In genomic region chrX:71547339-71547738, GRCh38 we compare ENCODE assay signal across 18 cellular contexts. TPM values are rescaled to one million over a fixed set of nuclear protein-coding genes. Genes with fewer than 3 reads are reported as not detected.
A peak's percentile ranks its signal among the peaks of the same experiment; 100 is the strongest.
DNase-seq lines count a peak whose midpoint lies in the region; ATAC-seq, FAIRE-seq and TF ChIP-seq lines count a peak whose summit lies in the region.
"Had no signal": no experiment of that assay in that cellular context is flagged by ENCODE, and none has a peak within 500 bp of the region (broad histone marks: within the 10 kb centered on the region; RNA-seq: fewer than 3 reads in every experiment).

No MANE protein-coding gene starts in this region.

- dilution Hi-C loops in endothelial cell of umbilical vein (cut with MboI; ENCODE audit: extremely low pct_ligation_motif_present, low sequenced_read_pairs) = no loop called here

- no peaks in the 10 kb centered on the region for H3K9me3 Mint-ChIP-seq in stimulated activated naive CD8-positive, alpha-beta T cell treated with anti-CD3 and anti-CD28 coated beads, Interleukin-15, Interleukin-2, amounts not matched to agents 100 ng/mL and 50 ng/mL, for 24 hours
- no peaks in the 10 kb centered on the region for H3K9me3 Mint-ChIP-seq in stimulated activated naive CD8-positive, alpha-beta T cell treated with anti-CD3 and anti-CD28 coated beads, Interleukin-15, amount 100 ng/mL, for 72 hours

- peak overlapping the region; percentile 71 for H3K27ac Mint-ChIP-seq in stimulated activated naive CD8-positive, alpha-beta T cell treated with anti-CD3 and anti-CD28 coated beads, Interleukin-15, Interleukin-2, amounts not matched to agents 100 ng/mL and 50 ng/mL, for 24 hours
- H3K27ac Mint-ChIP-seq in stimulated activated naive CD8-positive, alpha-beta T cell treated with anti-CD3 and anti-CD28 coated beads, Interleukin-15, amount 100 ng/mL, for 72 hours = no peak overlapping the region

- H3K9me1 ChIP-seq in endothelial cell of umbilical vein (replicated peaks; ENCODE audit: control insufficient read depth, extremely low read depth, insufficient read depth, low read length) = peaks cover 2% of the 10 kb centered on the region

- H3K9me2 ChIP-seq in OCI-LY7 (ENCODE audit: insufficient read depth, low read length) = no peaks in the 10 kb centered on the region
- H3K9me2 ChIP-seq: SK-N-SH had no signal

- peaks cover 75% of the 10 kb centered on the region for H3K36me3 Mint-ChIP-seq in stimulated activated naive CD8-positive, alpha-beta T cell treated with anti-CD3 and anti-CD28 coated beads, Interleukin-15, Interleukin-2, amounts not matched to agents 100 ng/mL and 50 ng/mL, for 24 hours (ENCODE audit: low read depth)

- no peak for TF ChIP-seq POLR2A in endothelial cell of umbilical vein (IDR thresholded peaks at IDR 0.05; ENCODE audit: low read depth, low read length)

- H3K27me3 Mint-ChIP-seq in stimulated activated naive CD8-positive, alpha-beta T cell treated with anti-CD3 and anti-CD28 coated beads, Interleukin-15, Interleukin-2, amounts not matched to agents 100 ng/mL and 50 ng/mL, for 24 hours = no peaks in the 10 kb centered on the region
- H3K27me3 Mint-ChIP-seq in stimulated activated naive CD8-positive, alpha-beta T cell treated with anti-CD3 and anti-CD28 coated beads, Interleukin-15, amount 100 ng/mL, for 72 hours = no peaks in the 10 kb centered on the region

- no peak for DNase-seq in stimulated activated naive CD8-positive, alpha-beta T cell treated with anti-CD3 and anti-CD28 coated beads, Interleukin-15, amount 100 ng/mL, for 72 hours
- no peak for DNase-seq in OCI-LY7 (ENCODE audit: low spot score)
- no peak for DNase-seq in endothelial cell of umbilical vein (ENCODE audit: low read depth, low spot score)
- no peak for DNase-seq in SJCRH30
- DNase-seq in iPS-NIHi11 (ENCODE audit: low spot score) = no peak
- DNase-seq: ACHN, Caco-2, NCI-H1048, NCI-H1436 treated with DMSO at 0.1 percent for 48 hours, NCI-H2081, NCI-H510A treated with DMSO at 0.1 percent for 48 hours, Peyer's patch, SK-N-SH had no signal

- no peak for FAIRE-seq in endothelial cell of umbilical vein (lab: Jason Lieb, UNC)

- TSS peak; percentile 16 for BruUV-seq in OCI-LY7 (replicated peaks; lab: Mats Ljungman, UMichigan)
- TSS peak; percentile 3 for BruUV-seq in endothelial cell of umbilical vein (replicated peaks; lab: Mats Ljungman, UMichigan)

- no peak overlapping the region for H3K4me3 Mint-ChIP-seq in stimulated activated naive CD8-positive, alpha-beta T cell treated with anti-CD3 and anti-CD28 coated beads, Interleukin-15, Interleukin-2, amounts not matched to agents 100 ng/mL and 50 ng/mL, for 24 hours
- no peak overlapping the region for H3K4me3 Mint-ChIP-seq in stimulated activated naive CD8-positive, alpha-beta T cell treated with anti-CD3 and anti-CD28 coated beads, Interleukin-15, amount 100 ng/mL, for 72 hours

- H3K9ac ChIP-seq in endothelial cell of umbilical vein (replicated peaks; ENCODE audit: extremely low read depth, insufficient read depth, low read length) = no peak overlapping the region
- H3K9ac ChIP-seq: KMS-11, SK-N-SH had no signal

- POLR2A ChIA-PET in OCI-LY7 (lab: Charles Lee) (no interaction called here), endothelial cell of umbilical vein (lab: Charles Lee) (no interaction called here)

- H3K4me1 ChIP-seq in OCI-LY7 (ENCODE audit: insufficient read depth, low read length, poor library complexity, severe bottlenecking) = peaks cover 7% of the 10 kb centered on the region
- H3K4me1 ChIP-seq in endothelial cell of umbilical vein (ENCODE audit: control insufficient read depth, extremely low read depth, insufficient read depth, low read length) = peaks cover 12% of the 10 kb centered on the region
- H3K4me1 ChIP-seq in SJCRH30 = peaks cover 8% of the 10 kb centered on the region
- H3K4me1 ChIP-seq: Caco-2 had no signal

- H3K79me2 ChIP-seq in OCI-LY7 (ENCODE audit: insufficient read depth, low read depth, low read length) (peaks cover 44% of the 10 kb centered on the region), endothelial cell of umbilical vein (ENCODE audit: control insufficient read depth, insufficient read depth, low read length) (peaks cover 65% of the 10 kb centered on the region)

- H3K36me3 ChIP-seq in OCI-LY7 (ENCODE audit: insufficient read depth, low read length) (peaks cover 91% of the 10 kb centered on the region), endothelial cell of umbilical vein (ENCODE audit: control insufficient read depth in 2 of 2, extremely low read depth in 1 of 2, insufficient read depth in 2 of 2, low read length in 2 of 2) (peaks cover 10% of the 10 kb centered on the region in 2 experiments), SJCRH30 (peaks cover 60% of the 10 kb centered on the region)

- no peak overlapping the region for H2AFZ ChIP-seq in OCI-LY7 (ENCODE audit: low read length)
- no peak overlapping the region for H2AFZ ChIP-seq in endothelial cell of umbilical vein (ENCODE audit: low read depth, low read length)

- H4K20me1 ChIP-seq in OCI-LY7 (ENCODE audit: insufficient read depth, low read length) (peaks cover 21% of the 10 kb centered on the region), endothelial cell of umbilical vein (replicated peaks; ENCODE audit: control insufficient read depth, extremely low read depth, insufficient read depth, low read length) (no peaks in the 10 kb centered on the region)

- ATAC-seq in stimulated activated naive CD8-positive, alpha-beta T cell treated with anti-CD3 and anti-CD28 coated beads, Interleukin-15, amount 100 ng/mL, for 72 hours = no peak
- ATAC-seq in HG03439 (IDR thresholded peaks at IDR 0.05; ENCODE audit: unreplicated experiment) = no peak
- ATAC-seq: Right ventricle myocardium inferior had no signal

- H3K27me3 ChIP-seq in endothelial cell of umbilical vein (ENCODE audit: control insufficient read depth in 2 of 2, insufficient read depth in 2 of 2, low read length in 2 of 2) = no peaks in the 10 kb centered on the region
- H3K27me3 ChIP-seq in SJCRH30 = no peaks in the 10 kb centered on the region
- H3K27me3 ChIP-seq: Peyer's patch had no signal

- H3K9me3 ChIP-seq in OCI-LY7 (ENCODE audit: low read length) (no peaks in the 10 kb centered on the region), endothelial cell of umbilical vein (replicated peaks; ENCODE audit: control insufficient read depth, insufficient read depth, low read length) (no peaks in the 10 kb centered on the region), SJCRH30 (replicated peaks) (no peaks in the 10 kb centered on the region)
- H3K9me3 ChIP-seq: Caco-2, HAP-1, Peyer's patch, SK-N-SH had no signal

- no peak overlapping the region for H3K27ac ChIP-seq in OCI-LY7 (ENCODE audit: low read depth, low read length, poor library complexity, severe bottlenecking)
- H3K27ac ChIP-seq in endothelial cell of umbilical vein (ENCODE audit: insufficient read depth, low read depth, low read length) = no peak overlapping the region
- H3K27ac ChIP-seq in SJCRH30 = no peak overlapping the region
- H3K27ac ChIP-seq: KMS-11, Peyer's patch had no signal

- H3K4me1 Mint-ChIP-seq in stimulated activated naive CD8-positive, alpha-beta T cell treated with anti-CD3 and anti-CD28 coated beads, Interleukin-15, Interleukin-2, amounts not matched to agents 100 ng/mL and 50 ng/mL, for 24 hours (ENCODE audit: low read depth) = peaks cover 72% of the 10 kb centered on the region
- H3K4me1 Mint-ChIP-seq in stimulated activated naive CD8-positive, alpha-beta T cell treated with anti-CD3 and anti-CD28 coated beads, Interleukin-15, amount 100 ng/mL, for 72 hours = peaks cover 49% of the 10 kb centered on the region

- H3K4me3 ChIP-seq in OCI-LY7 (ENCODE audit: low read depth, low read length, poor library complexity, severe bottlenecking) = no peak overlapping the region
- no peak overlapping the region for H3K4me3 ChIP-seq in endothelial cell of umbilical vein (replicated peaks in 1 of 3; ENCODE audit: insufficient read depth in 1 of 3, low read depth in 1 of 3, low read length in 3 of 3)
- H3K4me3 ChIP-seq in SJCRH30 = no peak overlapping the region
- H3K4me3 ChIP-seq: HAP-1, Peyer's patch had no signal

- H3K4me2 ChIP-seq in OCI-LY7 (ENCODE audit: low read length) (no peak overlapping the region), endothelial cell of umbilical vein (ENCODE audit: insufficient read depth, low read length) (no peak overlapping the region)
- H3K4me2 ChIP-seq: KMS-11, SK-N-SH had no signal

- CTCF ChIA-PET in OCI-LY7 (lab: Charles Lee; ENCODE audit: unreplicated experiment) (no interaction called here), endothelial cell of umbilical vein (lab: Charles Lee) (no interaction called here)

- TF ChIP-seq CTCF in OCI-LY7 (conservative IDR thresholded peaks at IDR 0.05; ENCODE audit: low read length) = 0 out of 2 replicates have a peak, but pooled peaks have one; percentile 21
- no peak for TF ChIP-seq CTCF in endothelial cell of umbilical vein (IDR thresholded peaks at IDR 0.05; ENCODE audit: extremely low read depth in 1 of 2, insufficient read depth in 1 of 2, low read depth in 1 of 2, low read length in 2 of 2)

- intact Hi-C loops in OCI-LY7 (cut with micrococcal nuclease; ENCODE audit: unreplicated experiment) = loop anchor here (10.0 kb wide), 1 partner anchor 263 kb away; the partner anchor contains the start of gene NONO
- intact Hi-C loops in endothelial cell of umbilical vein (cut with micrococcal nuclease) = no loop called here

RNA-seq across cellular contexts. Expression of gene OGT, which starts 14.4 kb away (rescaled TPM):
- total RNA-seq in OCI-LY7 (2014; rRNA removed; shearing (Covaris generic)) = 160 and 185 TPM in 2 replicates
- total RNA-seq in OCI-LY7 (2022) (291 and 387 TPM in 2 replicates), endothelial cell of umbilical vein (128 and 129 TPM in 2 replicates)
- 136 and 141 TPM in 2 replicates for polyA plus RNA-seq in endothelial cell of umbilical vein
- 23.4 and 42.5 TPM in 2 replicates for polyA plus RNA-seq in endothelial cell of umbilical vein (2011; cell fraction: cytosol; rRNA removed)
- 1,263 and 1,401 TPM in 2 replicates for polyA plus RNA-seq in endothelial cell of umbilical vein (2011; cell fraction: nucleus; rRNA removed)
- polyA plus RNA-seq in endothelial cell of umbilical vein (2012) = 67.4 and 68.3 TPM in 2 replicates
- polyA minus RNA-seq in endothelial cell of umbilical vein = 345 and 387 TPM in 2 replicates
- polyA minus RNA-seq in endothelial cell of umbilical vein (2011; cell fraction: cytosol; rRNA and poly(A)+ RNA removed) = 104 TPM
- 377 and 573 TPM in 2 replicates for polyA minus RNA-seq in endothelial cell of umbilical vein (2011; cell fraction: nucleus; rRNA and poly(A)+ RNA removed)
- total RNA-seq in SJCRH30 (2014; rRNA removed; shearing (Covaris generic)) = 114 and 149 TPM in 2 replicates

RNA-seq across cellular contexts. Expression of gene GCNA, which starts 30.9 kb away (rescaled TPM):
- total RNA-seq in OCI-LY7 (2014; rRNA removed; shearing (Covaris generic)) = 2.0 and 2.1 TPM in 2 replicates
- total RNA-seq in OCI-LY7 (2022) (3.9 and 4.2 TPM in 2 replicates), endothelial cell of umbilical vein (2.3 and 4.0 TPM in 2 replicates)
- 0.92 and 1.0 TPM in 2 replicates for polyA plus RNA-seq in endothelial cell of umbilical vein
- 0.39 and 0.56 TPM in 2 replicates for polyA plus RNA-seq in endothelial cell of umbilical vein (2011; cell fraction: cytosol; rRNA removed)
- 6.8 and 6.9 TPM in 2 replicates for polyA plus RNA-seq in endothelial cell of umbilical vein (2011; cell fraction: nucleus; rRNA removed)
- polyA plus RNA-seq in endothelial cell of umbilical vein (2012) = 0.71 and 0.79 TPM in 2 replicates
- 2.1 and 2.9 TPM in 2 replicates for polyA minus RNA-seq in endothelial cell of umbilical vein
- polyA minus RNA-seq in endothelial cell of umbilical vein (2011; cell fraction: cytosol; rRNA and poly(A)+ RNA removed) = not detected
- polyA minus RNA-seq in endothelial cell of umbilical vein (2011; cell fraction: nucleus; rRNA and poly(A)+ RNA removed) = 3.4 and 3.5 TPM in 2 replicates
- total RNA-seq in SJCRH30 (2014; rRNA removed; shearing (Covaris generic)) = 0.26 and 0.48 TPM in 2 replicates
